14 cellular contexts compared by ENCODE assay signal in the genomic region with DNA sequence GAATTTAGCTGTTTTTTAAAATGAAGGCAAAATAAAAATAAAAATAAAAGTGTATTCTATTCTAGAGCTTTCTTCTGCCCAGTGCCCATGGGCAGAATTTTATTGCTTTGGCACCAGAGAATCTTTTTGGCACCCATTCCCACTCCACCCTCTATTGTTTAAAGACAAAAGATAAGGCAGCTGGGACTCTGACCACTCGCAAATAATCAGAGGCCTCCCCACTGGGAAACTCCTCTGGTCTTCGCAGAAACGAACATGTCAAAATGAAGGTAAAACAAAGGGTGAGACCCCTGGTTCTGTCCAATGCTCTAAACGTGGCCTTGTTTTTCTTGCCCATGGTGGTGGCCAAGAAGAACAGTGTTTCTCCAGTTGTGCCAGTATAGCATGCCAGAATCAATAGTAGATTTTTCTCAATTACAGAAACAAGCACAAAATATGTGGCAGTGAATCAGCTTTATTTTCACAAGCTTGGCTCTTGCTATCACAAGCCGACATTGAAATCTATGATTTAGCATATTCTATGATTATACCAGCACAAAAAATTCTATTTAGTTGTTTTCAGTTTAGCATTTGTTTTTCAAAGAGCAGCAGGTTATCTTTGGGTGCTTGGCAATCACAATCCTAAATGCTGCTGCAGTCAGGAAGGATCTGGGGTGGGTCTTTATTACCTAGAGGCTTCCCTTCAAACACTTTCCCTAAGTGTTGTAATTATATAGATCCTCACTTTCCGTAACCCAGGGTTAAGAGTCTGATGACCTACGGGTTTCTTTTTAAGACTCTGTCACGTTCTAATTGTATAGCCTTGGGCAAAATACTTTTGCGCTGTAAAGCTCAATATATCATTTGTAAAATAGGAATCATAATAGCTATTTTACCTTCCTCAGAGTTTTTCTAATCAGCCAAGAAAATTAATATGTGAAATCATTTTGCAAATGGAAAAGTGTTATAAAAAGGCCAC. TPM values are rescaled to one million over a fixed set of nuclear protein-coding genes. Genes with fewer than 3 reads are reported as not detected.
DNase-seq lines count a peak whose midpoint lies in the region; ATAC-seq and TF ChIP-seq lines count a peak whose summit lies in the region.
"Had no signal": no experiment of that assay in that cellular context is flagged by ENCODE, and none has a peak within 500 bp of the region (broad histone marks: within the 10 kb centered on the region; RNA-seq: fewer than 3 reads in every experiment).

No MANE protein-coding gene starts in this region.

- H3K36me3 ChIP-seq in Caco-2 (ENCODE audit: control insufficient read depth, insufficient read depth, low read length) = no peaks in the 10 kb centered on the region; the same call in 1 of the 2 replicates
- no peaks in the 10 kb centered on the region for H3K36me3 ChIP-seq in body of pancreas (replicated peaks in 1 of 2; ENCODE audit: insufficient read depth in 1 of 2, low read depth in 2 of 2)
- H3K36me3 ChIP-seq in osteoblast (ENCODE audit: insufficient read depth, low read length) = peaks cover 20% of the 10 kb centered on the region
- H3K36me3 ChIP-seq: neutrophil had no signal

- TSS peak; percentile 8 for BruUV-seq in Caco-2 (replicated peaks; lab: Mats Ljungman, UMichigan)

- POLR2A ChIA-PET in Caco-2 (lab: Charles Lee) = no interaction called here

- peak overlapping the region in 2 of 4 donors; percentile 2 to 45 for H3K27ac ChIP-seq in body of pancreas
- H3K27ac ChIP-seq in osteoblast (ENCODE audit: low read depth, low read length) = peak overlapping the region; percentile 38
- H3K27ac ChIP-seq: KMS-11, neutrophil, RWPE1 had no signal

- H3K27me3 ChIP-seq in Caco-2 (replicated peaks; ENCODE audit: control insufficient read depth, insufficient read depth, low read length) (no peaks in the 10 kb centered on the region), body of pancreas (no peaks in the 10 kb centered on the region), osteoblast (ENCODE audit: insufficient read depth, low read length) (no peaks in the 10 kb centered on the region)
- H3K27me3 ChIP-seq: neutrophil had no signal

- TF ChIP-seq CTCF in Caco-2 (IDR thresholded peaks at IDR 0.05; ENCODE audit: insufficient read depth in 1 of 2, low read depth in 1 of 2, low read length in 1 of 2, severe bottlenecking in 1 of 2, unreplicated experiment in 1 of 2) (no peak), body of pancreas (IDR thresholded peaks at IDR 0.05) (no peak), osteoblast (IDR thresholded peaks at IDR 0.05; ENCODE audit: extremely low read depth, low read depth, low read length) (no peak)

- intact Hi-C loops in Caco-2 (cut with micrococcal nuclease; ENCODE audit: unreplicated experiment) = no loop called here
- intact Hi-C loops in body of pancreas (cut with DNase I) = no loop called here

- H4K20me1 ChIP-seq in osteoblast (ENCODE audit: insufficient read depth, low read length) = no peaks in the 10 kb centered on the region

- CTCF ChIA-PET in Caco-2 (lab: Charles Lee) = no interaction called here

- H3K4me3 ChIP-seq in Caco-2 (ENCODE audit: low read depth, low read length) (no peak overlapping the region), body of pancreas (no peak overlapping the region), osteoblast (ENCODE audit: insufficient read depth, low read length) (peak overlapping the region; percentile 22)
- H3K4me3 ChIP-seq: GM12878 had no signal

- H3K4me2 ChIP-seq in osteoblast (ENCODE audit: insufficient read depth, low read length) = peak overlapping the region; percentile 69
- H3K4me2 ChIP-seq: KMS-11 had no signal

- H3K4me1 ChIP-seq in Caco-2 (no peaks in the 10 kb centered on the region; the same call in 1 of the 2 replicates), body of pancreas (peaks cover 17% of the 10 kb centered on the region), osteoblast (ENCODE audit: insufficient read depth, low read length) (peaks cover 20% of the 10 kb centered on the region)

- H3K27me3 Mint-ChIP-seq in Caco-2 (ENCODE audit: insufficient read depth, unreplicated experiment) = no peaks in the 10 kb centered on the region
- no peaks in the 10 kb centered on the region for H3K27me3 Mint-ChIP-seq in stimulated activated memory B cell treated with anti-CD40 and anti-IgM and Interleukin-4, amounts not matched to agents 10 μg/mL and 1 μg/mL and 100 μg/mL, for 72 hours
- H3K27me3 Mint-ChIP-seq: memory B cell had no signal

- H2AFZ ChIP-seq in osteoblast (ENCODE audit: low read length) = peak overlapping the region; percentile 15

- peaks cover 11% of the 10 kb centered on the region for H3K4me1 Mint-ChIP-seq in Caco-2 (ENCODE audit: low read depth, unreplicated experiment)
- H3K4me1 Mint-ChIP-seq in stimulated activated memory B cell treated with anti-CD40 and anti-IgM and Interleukin-4, amounts not matched to agents 10 μg/mL and 1 μg/mL and 100 μg/mL, for 72 hours = no peaks in the 10 kb centered on the region
- H3K4me1 Mint-ChIP-seq: memory B cell had no signal

- H3K79me2 ChIP-seq in osteoblast (ENCODE audit: insufficient read depth, low read length) = peaks cover 49% of the 10 kb centered on the region

- no peak overlapping the region for H3K4me3 Mint-ChIP-seq in Caco-2 (ENCODE audit: unreplicated experiment)
- no peak overlapping the region for H3K4me3 Mint-ChIP-seq in stimulated activated memory B cell treated with anti-CD40 and anti-IgM and Interleukin-4, amounts not matched to agents 10 μg/mL and 1 μg/mL and 100 μg/mL, for 72 hours
- H3K4me3 Mint-ChIP-seq: memory B cell had no signal

- no peak overlapping the region for H3K27ac Mint-ChIP-seq in Caco-2 (ENCODE audit: unreplicated experiment)
- H3K27ac Mint-ChIP-seq in stimulated activated memory B cell treated with anti-CD40 and anti-IgM and Interleukin-4, amounts not matched to agents 10 μg/mL and 1 μg/mL and 100 μg/mL, for 72 hours = no peak overlapping the region
- H3K27ac Mint-ChIP-seq: memory B cell had no signal

- DNase-seq in Caco-2 (no peak), NCI-H2081 (lab: John Stamatoyannopoulos, UW) (peak; percentile 48 to 81), body of pancreas (peak in 2 of 4 donors; percentile 7 to 12), osteoblast (ENCODE audit: insufficient read length, low spot score, missing footprints) (no peak), DMS 273 (lab: John Stamatoyannopoulos, UW; ENCODE audit: unreplicated experiment) (no peak)
- DNase-seq: stimulated activated CD4-positive, alpha-beta T cell treated with anti-CD3 and anti-CD28 coated beads, Interleukin-12 subunit alpha, Interleukin-12 subunit beta, amount 100 ng/mL, for 4 hours had no signal

- WGBS in body of pancreas, 2 donors = 27 to 31% methylated on average over 9 of the region's 9 CpGs

- peaks cover 99% of the 10 kb centered on the region for H3K36me3 Mint-ChIP-seq in Caco-2 (ENCODE audit: insufficient read depth, unreplicated experiment)
- no peaks in the 10 kb centered on the region for H3K36me3 Mint-ChIP-seq in stimulated activated memory B cell treated with anti-CD40 and anti-IgM and Interleukin-4, amounts not matched to agents 10 μg/mL and 1 μg/mL and 100 μg/mL, for 72 hours
- H3K36me3 Mint-ChIP-seq: memory B cell had no signal

- no peak for TF ChIP-seq POLR2A in body of pancreas (IDR thresholded peaks at IDR 0.05)

- H3K9me3 Mint-ChIP-seq in Caco-2 (ENCODE audit: unreplicated experiment) = no peaks in the 10 kb centered on the region
- peaks cover 2% of the 10 kb centered on the region for H3K9me3 Mint-ChIP-seq in stimulated activated memory B cell treated with anti-CD40 and anti-IgM and Interleukin-4, amounts not matched to agents 10 μg/mL and 1 μg/mL and 100 μg/mL, for 72 hours

- ATAC-seq in body of pancreas (peak; percentile 87), GM18520 (IDR thresholded peaks at IDR 0.05; ENCODE audit: unreplicated experiment) (no peak), HG02759 (IDR thresholded peaks at IDR 0.05; ENCODE audit: unreplicated experiment) (no peak)
- ATAC-seq in stimulated activated memory B cell treated with anti-CD40 and anti-IgM and Interleukin-4, amounts not matched to agents 10 μg/mL and 1 μg/mL and 100 μg/mL, for 72 hours = no peak
- ATAC-seq: GM12878 had no signal

- H3K9me3 ChIP-seq in Caco-2 = no peaks in the 10 kb centered on the region
- H3K9me3 ChIP-seq in body of pancreas = no peaks in the 10 kb centered on the region
- H3K9me3 ChIP-seq in osteoblast (ENCODE audit: low read depth, low read length) = no peaks in the 10 kb centered on the region
- H3K9me3 ChIP-seq: neutrophil had no signal

RNA-seq across cellular contexts. Expression of gene KITLG, which starts 50.5 kb away (rescaled TPM):
- total RNA-seq in Caco-2 (2022) = 200 and 211 TPM in 2 replicates
- total RNA-seq in body of pancreas = 1 to 10 TPM; 4.4 to 4.9 TPM
- total RNA-seq in osteoblast = 46.7 and 62.5 TPM in 2 replicates

Comparison
In these comparisons a context has a peak if more than half of its experiments do, and no peak if none do; other contexts are left out.
1. DNase-seq: peak in NCI-H2081 (2 of 2); none in Caco-2 (0 of 2), osteoblast (single experiment) and DMS 273 (single experiment).